Comparison of ENCODE assay signal across 8 cellular contexts in the genomic region with DNA sequence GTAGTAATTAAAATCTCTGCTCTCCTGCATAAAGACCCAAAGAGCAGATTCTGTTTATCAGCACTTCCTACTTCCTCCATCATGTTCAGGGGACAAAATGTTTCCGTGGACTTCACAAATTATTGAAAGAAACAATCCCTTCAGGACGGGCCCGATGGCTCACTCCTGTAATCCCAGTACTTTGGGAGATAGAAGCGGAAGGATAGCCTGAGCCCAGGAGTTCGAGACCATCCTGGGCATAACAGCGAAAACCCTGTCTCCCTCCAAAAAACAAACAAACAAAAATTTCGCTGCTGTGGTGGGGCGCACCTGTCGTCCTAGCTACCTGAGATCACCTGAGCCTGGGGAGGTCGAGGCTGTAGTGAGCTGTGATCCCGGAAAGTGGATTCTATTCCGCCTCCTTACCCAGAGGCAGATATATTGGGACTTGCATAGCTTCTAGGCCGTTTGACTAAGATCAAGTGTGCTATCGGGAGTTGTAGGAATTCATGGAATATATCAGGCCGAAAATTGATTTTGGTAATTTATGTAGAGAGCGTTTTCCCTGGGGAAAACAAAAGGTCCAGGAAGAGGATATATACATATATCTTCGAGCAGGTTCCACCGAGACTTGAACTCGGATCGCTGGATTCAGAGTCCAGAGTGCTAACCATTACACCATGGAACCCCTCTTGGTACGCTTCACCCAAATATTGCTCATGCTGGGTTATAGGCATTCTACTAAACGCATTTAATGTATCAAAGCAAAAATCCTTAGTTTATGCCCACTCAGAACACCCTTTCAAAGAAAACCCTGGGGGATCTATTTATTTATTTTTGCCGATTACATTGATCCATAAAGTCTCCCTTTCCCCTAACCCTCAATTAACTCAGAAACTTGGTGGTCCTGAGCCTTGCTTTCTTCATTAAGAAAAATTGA.
DNase-seq lines count a peak whose midpoint lies in the region; ATAC-seq and TF ChIP-seq lines count a peak whose summit lies in the region.

No MANE protein-coding gene starts in this region.

- H3K9me2 ChIP-seq in GM23338 (ENCODE audit: insufficient read depth) (no peaks in the 10 kb centered on the region), OCI-LY7 (ENCODE audit: insufficient read depth, low read length) (no peaks in the 10 kb centered on the region)

- no peaks in the 10 kb centered on the region for H3K36me3 Mint-ChIP-seq in GM23338 (ENCODE audit: low read depth)

- H3K4me3 ChIP-seq in A673 (ENCODE audit: low read depth, low read length, poor library complexity, severe bottlenecking), result peak overlapping the region; percentile 54
- peak overlapping the region; percentile 66 for H3K4me3 ChIP-seq in GM23338
- no peak overlapping the region for H3K4me3 ChIP-seq in OCI-LY7 (ENCODE audit: low read depth, low read length, poor library complexity, severe bottlenecking)
- H3K4me3 ChIP-seq in ectodermal cell (ENCODE audit: insufficient read depth, low read depth, low read length), result peak overlapping the region; percentile 68

- H3K27ac ChIP-seq in A673 (ENCODE audit: low read depth, low read length, poor library complexity, severe bottlenecking) (no peak overlapping the region), GM23338 (ENCODE audit: low read depth) (no peak overlapping the region), OCI-LY7 (ENCODE audit: low read depth, low read length, poor library complexity, severe bottlenecking) (no peak overlapping the region), ectodermal cell (ENCODE audit: insufficient read depth, low read depth, low read length, poor library complexity, severe bottlenecking) (no peak overlapping the region)

- H3K27ac Mint-ChIP-seq in GM23338, result no peak overlapping the region

- H2AFZ ChIP-seq in GM23338, result peak overlapping the region; percentile 54
- H2AFZ ChIP-seq in OCI-LY7 (ENCODE audit: low read length), result no peak overlapping the region

- peaks cover 10% of the 10 kb centered on the region for H3K4me1 Mint-ChIP-seq in GM23338

- H3K4me2 ChIP-seq in GM23338 (peak overlapping the region; percentile 77), OCI-LY7 (ENCODE audit: low read length) (no peak overlapping the region)

- H3K79me2 ChIP-seq in GM23338 (replicated peaks; ENCODE audit: insufficient read depth) (no peaks in the 10 kb centered on the region), OCI-LY7 (ENCODE audit: insufficient read depth, low read depth, low read length) (no peaks in the 10 kb centered on the region)

- CTCF ChIA-PET in A673 (lab: Charles Lee), result no interaction called here
- CTCF ChIA-PET in OCI-LY7 (lab: Charles Lee; ENCODE audit: unreplicated experiment), result no interaction called here

- H3K4me3 Mint-ChIP-seq in GM23338, result peak overlapping the region; percentile 89

- peaks cover 3% of the 10 kb centered on the region; the same call in 2 of the 3 replicates for H3K9me3 Mint-ChIP-seq in GM23338

- H3K4me1 ChIP-seq in A673 (ENCODE audit: insufficient read depth, low read length, poor library complexity, severe bottlenecking), result no peaks in the 10 kb centered on the region
- H3K4me1 ChIP-seq in GM23338 (ENCODE audit: insufficient read depth), result no peaks in the 10 kb centered on the region
- H3K4me1 ChIP-seq in OCI-LY7 (ENCODE audit: insufficient read depth, low read length, poor library complexity, severe bottlenecking), result no peaks in the 10 kb centered on the region
- H3K4me1 ChIP-seq in ectodermal cell (ENCODE audit: control insufficient read depth, insufficient read depth, low read length), result no peaks in the 10 kb centered on the region

- TF ChIP-seq CTCF in A673 (conservative IDR thresholded peaks at IDR 0.05; ENCODE audit: low read depth, low read length), result no peak
- no peak for TF ChIP-seq CTCF in GM23338 (conservative IDR thresholded peaks at IDR 0.05; ENCODE audit: low read depth in 2 of 2)
- no peak for TF ChIP-seq CTCF in OCI-LY7 (conservative IDR thresholded peaks at IDR 0.05; ENCODE audit: low read length)

- intact Hi-C loops in A673 (cut with micrococcal nuclease; ENCODE audit: unreplicated experiment) (loop anchor here (2.0 to 5.0 kb wide), 3 partner anchors 45 to 140 kb away; no protein-coding TSS in a partner anchor), OCI-LY7 (cut with micrococcal nuclease; ENCODE audit: unreplicated experiment) (no loop called here)

- no peaks in the 10 kb centered on the region for H3K27me3 ChIP-seq in A673 (replicated peaks; ENCODE audit: insufficient read depth, low read depth, low read length, poor library complexity)
- H3K27me3 ChIP-seq in GM23338 (ENCODE audit: insufficient read depth), result peaks cover 11% of the 10 kb centered on the region; the same call in 1 of the 2 replicates
- peaks cover 56% of the 10 kb centered on the region for H3K27me3 ChIP-seq in ectodermal cell (ENCODE audit: control insufficient read depth, insufficient read depth, low read length, poor library complexity, severe bottlenecking)

- H3K9me3 ChIP-seq in A673 (ENCODE audit: low read depth, low read length, poor library complexity, severe bottlenecking) (no peaks in the 10 kb centered on the region), OCI-LY7 (ENCODE audit: low read length) (no peaks in the 10 kb centered on the region), ectodermal cell (ENCODE audit: control insufficient read depth, low read length) (no peaks in the 10 kb centered on the region)

- ATAC-seq in GM23338 (peak; percentile 61), HG03139 (IDR thresholded peaks at IDR 0.05; ENCODE audit: unreplicated experiment) (no peak)
- ATAC-seq in stimulated activated naive CD8-positive, alpha-beta T cell treated with anti-CD3 and anti-CD28 coated beads, Interleukin-15, Interleukin-2, amounts not matched to agents 100 U/mL and 50 U/mL, for 24 hours, result peak; percentile 60

- H4K20me1 ChIP-seq in GM23338 (replicated peaks; ENCODE audit: insufficient read depth), result no peaks in the 10 kb centered on the region
- H4K20me1 ChIP-seq in OCI-LY7 (ENCODE audit: insufficient read depth, low read length), result no peaks in the 10 kb centered on the region

- 13 to 15% methylated on average over 23 of the region's 23 CpGs for WGBS in ectodermal cell, 2 experiments

- no TSS peak for BruUV-seq in A673 (replicated peaks; lab: Mats Ljungman, UMichigan)
- BruUV-seq in OCI-LY7 (replicated peaks; lab: Mats Ljungman, UMichigan), result no TSS peak

- H3F3A ChIP-seq in GM23338 (replicated peaks; ENCODE audit: low read depth), result no peaks in the 10 kb centered on the region

- peaks cover 29% of the 10 kb centered on the region for H3K27me3 Mint-ChIP-seq in GM23338 (ENCODE audit: insufficient read depth, low read depth, poor library complexity)

- no peaks in the 10 kb centered on the region for H3K36me3 ChIP-seq in A673 (ENCODE audit: insufficient read depth, low read length, poor library complexity, severe bottlenecking)
- no peaks in the 10 kb centered on the region for H3K36me3 ChIP-seq in GM23338 (ENCODE audit: insufficient read depth)
- H3K36me3 ChIP-seq in OCI-LY7 (ENCODE audit: insufficient read depth, low read length), result no peaks in the 10 kb centered on the region
- H3K36me3 ChIP-seq in ectodermal cell (ENCODE audit: control insufficient read depth, insufficient read depth, low read length), result no peaks in the 10 kb centered on the region

- POLR2A ChIA-PET in A673 (lab: Charles Lee; ENCODE audit: low non-redundant PET), result no interaction called here
- POLR2A ChIA-PET in OCI-LY7 (lab: Charles Lee), result interaction anchor here (0.7 to 0.8 kb wide), 2 partner anchors 9 to 68 kb away, joined by 3 read pairs; no protein-coding TSS in a partner anchor

- peak; percentile 89 for DNase-seq in A673 (ENCODE audit: low spot score)
- DNase-seq in GM23338 (ENCODE audit: low spot score), result peak; percentile 80
- DNase-seq in OCI-LY7 (ENCODE audit: low spot score), result peak; percentile 4
- DNase-seq in stimulated activated naive CD8-positive, alpha-beta T cell treated with anti-CD3 and anti-CD28 coated beads, Interleukin-15, Interleukin-2, amounts not matched to agents 100 U/mL and 50 U/mL, for 24 hours, result peak; percentile 66
- DNase-seq in anterior cingulate cortex (lab: John Stamatoyannopoulos, UW), result no peak
- no peak for DNase-seq in HuH-7 (ENCODE audit: low spot score)

TF ChIP-seq in GM23338, 12 proteins besides CTCF, POLR2A, EP300 and RAD21 (continues in another document):
- TF ChIP-seq CREB1 (CRISPR knock-in tag; IDR thresholded peaks at IDR 0.05; ENCODE audit: low read depth) (no peak), NANOG (IDR thresholded peaks at IDR 0.05; ENCODE audit: borderline replicate concordance) (no peak), STAT1 (IDR thresholded peaks at IDR 0.05; ENCODE audit: unreplicated experiment) (no peak), ZNF114 (CRISPR knock-in tag; IDR thresholded peaks at IDR 0.05) (no peak), EZH2phosphoT487 (IDR thresholded peaks at IDR 0.05; ENCODE audit: unreplicated experiment) (no peak), POLR2AphosphoS5 (IDR thresholded peaks at IDR 0.05; ENCODE audit: low read depth) (no peak), JUNB (IDR thresholded peaks at IDR 0.05; ENCODE audit: unreplicated experiment) (no peak), ZNF331 (CRISPR knock-in tag; IDR thresholded peaks at IDR 0.05; ENCODE audit: low read depth) (no peak), EZH2 (IDR thresholded peaks at IDR 0.05; ENCODE audit: low read depth, unreplicated experiment) (no peak)
- TF ChIP-seq, protein P1, sequence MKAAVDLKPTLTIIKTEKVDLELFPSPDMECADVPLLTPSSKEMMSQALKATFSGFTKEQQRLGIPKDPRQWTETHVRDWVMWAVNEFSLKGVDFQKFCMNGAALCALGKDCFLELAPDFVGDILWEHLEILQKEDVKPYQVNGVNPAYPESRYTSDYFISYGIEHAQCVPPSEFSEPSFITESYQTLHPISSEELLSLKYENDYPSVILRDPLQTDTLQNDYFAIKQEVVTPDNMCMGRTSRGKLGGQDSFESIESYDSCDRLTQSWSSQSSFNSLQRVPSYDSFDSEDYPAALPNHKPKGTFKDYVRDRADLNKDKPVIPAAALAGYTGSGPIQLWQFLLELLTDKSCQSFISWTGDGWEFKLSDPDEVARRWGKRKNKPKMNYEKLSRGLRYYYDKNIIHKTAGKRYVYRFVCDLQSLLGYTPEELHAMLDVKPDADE (IDR thresholded peaks at IDR 0.05), result no peak

Comparison
In these comparisons a context has a peak if more than half of its experiments do, and no peak if none do; other contexts are left out.
1. DNase-seq: peak in A673 (single experiment), GM23338 (single experiment), OCI-LY7 (single experiment) and stimulated activated naive CD8-positive, alpha-beta T cell treated with anti-CD3 and anti-CD28 coated beads, Interleukin-15, Interleukin-2, amounts not matched to agents 100 U/mL and 50 U/mL, for 24 hours (single experiment); none in anterior cingulate cortex (0 of 58) and HuH-7 (single experiment).